ENCODE assay signal across 15 cellular contexts in the genomic region with DNA sequence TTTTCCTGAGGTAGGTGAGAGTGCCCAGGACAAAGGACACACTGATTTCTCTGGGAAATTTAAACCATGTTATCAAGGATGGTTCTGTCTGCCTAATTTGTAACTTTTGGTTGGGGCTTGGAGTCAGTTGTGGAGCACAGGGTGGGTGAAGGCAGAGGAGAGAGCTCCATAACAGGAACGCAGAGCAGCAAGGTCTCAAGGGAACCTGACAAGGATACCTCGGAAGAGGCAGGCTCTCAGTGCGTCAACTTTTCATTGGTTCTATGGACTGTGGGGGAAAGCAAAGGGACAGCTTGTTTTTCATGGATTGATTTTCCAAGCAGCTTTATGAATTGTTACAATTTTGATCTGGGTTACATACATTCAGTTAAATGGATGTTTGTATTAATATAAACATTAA.
A peak's percentile ranks its signal among the peaks of the same experiment; 100 is the strongest.
DNase-seq lines count a peak whose midpoint lies in the region; ATAC-seq and TF ChIP-seq lines count a peak whose summit lies in the region.
"Had no signal": no experiment of that assay in that cellular context is flagged by ENCODE, and none has a peak within 500 bp of the region (broad histone marks: within the 10 kb centered on the region; RNA-seq: fewer than 3 reads in every experiment).

No MANE protein-coding gene starts in this region.

- dilution Hi-C loops in IMR-90 (cut with HindIII; ENCODE audit: low sequenced_read_pairs, unreplicated experiment): no loop called here

- no peak overlapping the region for H3K4me3 ChIP-seq in IMR-90 (ENCODE audit: insufficient read depth, low read depth, low read length)
- no peak overlapping the region for H3K4me3 ChIP-seq in neuronal stem cell (ENCODE audit: low read length in 2 of 2)
- no peak overlapping the region for H3K4me3 ChIP-seq in naive thymus-derived CD4-positive, alpha-beta T cell (ENCODE audit: low read length)
- H3K4me3 ChIP-seq: BLaER1 had no signal

- TF ChIP-seq POLR2A in IMR-90 (IDR thresholded peaks at IDR 0.05; ENCODE audit: low read depth, low read length): no peak

- H3K27me3 ChIP-seq in IMR-90 (ENCODE audit: control insufficient read depth, insufficient read depth, low read length): no peaks in the 10 kb centered on the region
- H3K27me3 ChIP-seq in neuronal stem cell (ENCODE audit: control insufficient read depth in 3 of 3, insufficient read depth in 3 of 3, low read depth in 1 of 3, low read length in 3 of 3): no peaks in the 10 kb centered on the region
- no peaks in the 10 kb centered on the region for H3K27me3 ChIP-seq in naive thymus-derived CD4-positive, alpha-beta T cell (ENCODE audit: control insufficient read depth in 2 of 2, insufficient read depth in 2 of 2, low read length in 2 of 2)
- H3K27me3 ChIP-seq: BLaER1 had no signal

- no peak overlapping the region for H4K5ac ChIP-seq in IMR-90 (ENCODE audit: low read depth, low read length)

- TF ChIP-seq RAD21 in IMR-90 (IDR thresholded peaks at IDR 0.05; ENCODE audit: low read length): no peak

- H3K27ac Mint-ChIP-seq in WTC11: peak overlapping the region; percentile 40; the same call in 1 of the 2 replicates
- H3K27ac Mint-ChIP-seq in naive thymus-derived CD4-positive, alpha-beta T cell: no peak overlapping the region
- H3K27ac Mint-ChIP-seq: CD8-positive, alpha-beta memory T cell; IgD-negative memory B cell had no signal

- H3K4me1 Mint-ChIP-seq in WTC11: peaks cover 2% of the 10 kb centered on the region
- H3K4me1 Mint-ChIP-seq in naive thymus-derived CD4-positive, alpha-beta T cell: peaks cover 0 to 2% (median 0%) of the 10 kb centered on the region in 7 donors
- H3K4me1 Mint-ChIP-seq: CD8-positive, alpha-beta memory T cell had no signal

- no peak for ATAC-seq in IMR-90 (ENCODE audit: low read depth)
- ATAC-seq in WTC11: peak; percentile 56
- ATAC-seq in naive thymus-derived CD4-positive, alpha-beta T cell: no peak
- ATAC-seq in HG02588 (IDR thresholded peaks at IDR 0.05; ENCODE audit: unreplicated experiment): no peak

- POLR2A ChIA-PET in IMR-90 (lab: Charles Lee; ENCODE audit: unreplicated experiment): no interaction called here
- POLR2A ChIA-PET in WTC11 (lab: Charles Lee): no interaction called here
- POLR2A ChIA-PET in naive thymus-derived CD4-positive, alpha-beta T cell (lab: Charles Lee): no interaction called here

- no peaks in the 10 kb centered on the region for H3K36me3 ChIP-seq in IMR-90 (ENCODE audit: control insufficient read depth, insufficient read depth, low read length)
- H3K36me3 ChIP-seq in neuronal stem cell (replicated peaks in 1 of 2; ENCODE audit: control insufficient read depth in 2 of 2, insufficient read depth in 2 of 2, low read length in 2 of 2): no peaks in the 10 kb centered on the region
- H3K36me3 ChIP-seq in naive thymus-derived CD4-positive, alpha-beta T cell (ENCODE audit: control insufficient read depth in 2 of 3, insufficient read depth in 3 of 3, low read length in 3 of 3): no peaks in the 10 kb centered on the region
- H3K36me3 ChIP-seq: BLaER1 had no signal

- peaks cover 3% of the 10 kb centered on the region; the same call in 1 of the 2 replicates for H3K9me1 ChIP-seq in IMR-90 (ENCODE audit: insufficient read depth, low read length)

- H3K4me2 ChIP-seq in IMR-90 (ENCODE audit: low read depth, low read length) (no peak overlapping the region), neuronal stem cell (ENCODE audit: insufficient read depth, low read length, poor library complexity, severe bottlenecking) (no peak overlapping the region)
- H3K4me2 ChIP-seq: BLaER1 had no signal

- intact Hi-C loops in IMR-90 (cut with micrococcal nuclease): no loop called here
- intact Hi-C loops in naive thymus-derived CD4-positive, alpha-beta T cell (cut with micrococcal nuclease): no loop called here

- H3K36me3 Mint-ChIP-seq in WTC11: no peaks in the 10 kb centered on the region
- H3K36me3 Mint-ChIP-seq in naive thymus-derived CD4-positive, alpha-beta T cell: no peaks in the 10 kb centered on the region
- H3K36me3 Mint-ChIP-seq: CD8-positive, alpha-beta memory T cell; IgD-negative memory B cell had no signal

- H3K56ac ChIP-seq in IMR-90 (ENCODE audit: extremely low read depth, insufficient read depth, low read length): no peak overlapping the region

- DNase-seq in NCI-H1105 treated with DMSO at 0.1 percent for 48 hours (lab: John Stamatoyannopoulos, UW): peak; percentile 10
- no peak for DNase-seq in NCI-H1105 (lab: John Stamatoyannopoulos, UW)
- no peak for DNase-seq in IMR-90
- no peak for DNase-seq in WTC11 (ENCODE audit: low spot score)
- DNase-seq in neuronal stem cell (ENCODE audit: low spot score): no peak
- DNase-seq in naive thymus-derived CD4-positive, alpha-beta T cell: no peak
- DNase-seq: AML-193; Caco-2; CD8-positive, alpha-beta memory T cell; GF-D8; HCEC 1CT had no signal

- H3K4me1 ChIP-seq in IMR-90 (ENCODE audit: control insufficient read depth, insufficient read depth, low read length) (no peaks in the 10 kb centered on the region), neuronal stem cell (ENCODE audit: control insufficient read depth in 2 of 2, insufficient read depth in 1 of 2, low read depth in 1 of 2, low read length in 2 of 2) (peaks cover 7 to 23% of the 10 kb centered on the region in 2 donors)
- H3K4me1 ChIP-seq in naive thymus-derived CD4-positive, alpha-beta T cell (ENCODE audit: control insufficient read depth in 2 of 2, insufficient read depth in 2 of 2, low read length in 2 of 2): no peaks in the 10 kb centered on the region
- H3K4me1 ChIP-seq: Caco-2 had no signal

- no peak overlapping the region for H2AFZ ChIP-seq in IMR-90 (replicated peaks; ENCODE audit: low read length, poor library complexity)
- peak overlapping the region; percentile 31 for H2AFZ ChIP-seq in neuronal stem cell (ENCODE audit: low read length)

- no peaks in the 10 kb centered on the region for H4K20me1 ChIP-seq in IMR-90 (ENCODE audit: insufficient read depth, low read length)
- H4K20me1 ChIP-seq: BLaER1 had no signal

- peak overlapping the region; percentile 16 for H3K14ac ChIP-seq in IMR-90 (replicated peaks; ENCODE audit: low read depth, low read length)
- H3K14ac ChIP-seq in neuronal stem cell (ENCODE audit: low read length): no peak overlapping the region

- CTCF ChIA-PET in IMR-90 (lab: Yijun Ruan, JAX): no interaction called here
- CTCF ChIA-PET in WTC11 (lab: Charles Lee): interaction anchor here (1.1 kb wide), 2 partner anchors 33 to 125 kb away, joined by 3 read pairs; no protein-coding TSS in a partner anchor
- CTCF ChIA-PET in naive thymus-derived CD4-positive, alpha-beta T cell (lab: Charles Lee): no interaction called here

- H2AK9ac ChIP-seq in IMR-90 (replicated peaks; ENCODE audit: low read depth, low read length, poor library complexity): no peak overlapping the region

- in situ Hi-C loops in IMR-90 (cut with MboI; ENCODE audit: low sequenced_read_pairs): no loop called here

- H3K4ac ChIP-seq in IMR-90 (ENCODE audit: low read depth, low read length): no peak overlapping the region; the same call in 1 of the 2 replicates
- no peak overlapping the region for H3K4ac ChIP-seq in neuronal stem cell (ENCODE audit: low read length)

- H2BK5ac ChIP-seq in IMR-90 (ENCODE audit: low read depth, low read length, poor library complexity, severe bottlenecking) (no peak overlapping the region), neuronal stem cell (ENCODE audit: low read length) (no peak overlapping the region)

- H2AK5ac ChIP-seq in IMR-90 (ENCODE audit: low read depth, low read length) (no peak overlapping the region), neuronal stem cell (ENCODE audit: low read depth, low read length) (no peak overlapping the region)

- H3K4me3 Mint-ChIP-seq in WTC11: no peak overlapping the region
- no peak overlapping the region for H3K4me3 Mint-ChIP-seq in naive thymus-derived CD4-positive, alpha-beta T cell
- H3K4me3 Mint-ChIP-seq: CD8-positive, alpha-beta memory T cell; IgD-negative memory B cell had no signal

- no peak for TF ChIP-seq CTCF in IMR-90 (conservative IDR thresholded peaks at IDR 0.05; ENCODE audit: low read depth, low read length)
- TF ChIP-seq CTCF in WTC11 (IDR thresholded peaks at IDR 0.05): no peak

- H3K27me3 Mint-ChIP-seq in WTC11 (ENCODE audit: low read depth): no peaks in the 10 kb centered on the region
- peaks cover 0 to 6% (median 0%) of the 10 kb centered on the region in 5 donors for H3K27me3 Mint-ChIP-seq in naive thymus-derived CD4-positive, alpha-beta T cell
- H3K27me3 Mint-ChIP-seq: CD8-positive, alpha-beta memory T cell; IgD-negative memory B cell had no signal

- H2BK20ac ChIP-seq in IMR-90 (ENCODE audit: low read depth, low read length): 0 out of 2 replicates have a peak overlapping the region, but pooled peaks have one; percentile 18

- no peak overlapping the region for H2BK12ac ChIP-seq in neuronal stem cell (ENCODE audit: low read length)

- no peaks in the 10 kb centered on the region for H3K9me3 ChIP-seq in IMR-90 (ENCODE audit: control insufficient read depth, insufficient read depth, low read length)
- H3K9me3 ChIP-seq in neuronal stem cell (replicated peaks in 1 of 2; ENCODE audit: control insufficient read depth in 2 of 2, insufficient read depth in 1 of 2, low read depth in 1 of 2, low read length in 2 of 2): no peaks in the 10 kb centered on the region
- no peaks in the 10 kb centered on the region for H3K9me3 ChIP-seq in naive thymus-derived CD4-positive, alpha-beta T cell (ENCODE audit: control insufficient read depth in 2 of 3, low read length in 3 of 3)
- H3K9me3 ChIP-seq: BLaER1, Caco-2 had no signal

- H2BK120ac ChIP-seq in IMR-90 (ENCODE audit: low read depth, low read length): no peak overlapping the region
- no peak overlapping the region for H2BK120ac ChIP-seq in neuronal stem cell (ENCODE audit: low read depth, low read length)

- H3K79me1 ChIP-seq in IMR-90 (ENCODE audit: low read depth in 1 of 2, low read length in 2 of 2) (no peaks in the 10 kb centered on the region), neuronal stem cell (ENCODE audit: low read depth, low read length) (no peaks in the 10 kb centered on the region)

- 100% methylated on average over 2 of the region's 3 CpGs; no CpG with 5 or more reads in 1 of the 2 experiments for WGBS in IMR-90 (ENCODE audit: extremely low coverage in 2 of 2, insufficient read length in 1 of 2), 2 experiments
- no CpG with 5 or more reads among the region's 3 CpGs for WGBS in neuronal stem cell (ENCODE audit: extremely low coverage in 2 of 2, insufficient read length in 2 of 2, insufficient replicate concordance in 1 of 2), 2 donors

- H3K27ac ChIP-seq in IMR-90 (ENCODE audit: insufficient read depth, low read length) (no peak overlapping the region), neuronal stem cell (replicated peaks; ENCODE audit: low read length) (no peak overlapping the region)
- no peak overlapping the region for H3K27ac ChIP-seq in naive thymus-derived CD4-positive, alpha-beta T cell (ENCODE audit: low read depth, low read length)
- H3K27ac ChIP-seq: 22Rv1, BLaER1 had no signal

- H4K91ac ChIP-seq in IMR-90 (ENCODE audit: insufficient read depth, low read depth, low read length) (no peak overlapping the region), neuronal stem cell (ENCODE audit: low read depth, low read length, poor library complexity) (no peak overlapping the region)

- H3K9me3 Mint-ChIP-seq in WTC11: no peaks in the 10 kb centered on the region
- H3K9me3 Mint-ChIP-seq in naive thymus-derived CD4-positive, alpha-beta T cell: peaks cover 0 to 7% (median 0%) of the 10 kb centered on the region in 11 donors

- H4K8ac ChIP-seq in IMR-90 (ENCODE audit: low read depth in 2 of 2, low read length in 2 of 2): no peak overlapping the region
- no peak overlapping the region for H4K8ac ChIP-seq in neuronal stem cell (ENCODE audit: low read depth, low read length)

- H3K18ac ChIP-seq in IMR-90 (ENCODE audit: low read depth, low read length) (no peak overlapping the region), neuronal stem cell (ENCODE audit: low read length) (no peak overlapping the region)

- H2BK15ac ChIP-seq in IMR-90 (ENCODE audit: low read depth, low read length) (no peak overlapping the region), neuronal stem cell (ENCODE audit: low read length) (no peak overlapping the region)

- H3K9ac ChIP-seq in IMR-90 (ENCODE audit: low read depth, low read length) (no peak overlapping the region), neuronal stem cell (ENCODE audit: low read depth, low read length, poor library complexity) (no peak overlapping the region)
- H3K9ac ChIP-seq: BLaER1 had no signal

- no peak overlapping the region for H3K23ac ChIP-seq in IMR-90 (ENCODE audit: low read depth, low read length)
- no peak overlapping the region for H3K23ac ChIP-seq in neuronal stem cell (ENCODE audit: low read depth, low read length, poor library complexity)

- no TSS peak for BruUV-seq in IMR-90 (replicated peaks; lab: Mats Ljungman, UMichigan)
